8 cellular contexts compared by ENCODE assay signal in genomic region chr11:5690216-5690615, GRCh38. TPM values are rescaled to one million over a fixed set of nuclear protein-coding genes. Genes with fewer than 3 reads are reported as not detected.
DNase-seq lines count a peak whose midpoint lies in the region; ATAC-seq and TF ChIP-seq lines count a peak whose summit lies in the region.

No MANE protein-coding gene starts in this region.

- no peak overlapping the region for H4K8ac ChIP-seq in neuronal stem cell (ENCODE audit: low read depth, low read length)

- H3K27ac ChIP-seq in CD4-positive, alpha-beta memory T cell (ENCODE audit: low read depth, low read length), result peak overlapping the region; percentile 82
- peak overlapping the region; percentile 76 for H3K27ac ChIP-seq in OCI-LY3 (ENCODE audit: low read length)
- H3K27ac ChIP-seq in neuronal stem cell (replicated peaks; ENCODE audit: low read length), result peak overlapping the region; percentile 23

- no peak for TF ChIP-seq CTCF in OCI-LY3 (IDR thresholded peaks at IDR 0.05; ENCODE audit: low read depth, low read length)

- H3K4me1 ChIP-seq in CD4-positive, alpha-beta memory T cell (ENCODE audit: insufficient read depth, low read length), result peaks cover 54% of the 10 kb centered on the region
- peaks cover 34% of the 10 kb centered on the region for H3K4me1 ChIP-seq in OCI-LY3 (ENCODE audit: low read length)
- peaks cover 0 to 8% of the 10 kb centered on the region in 2 donors for H3K4me1 ChIP-seq in neuronal stem cell (ENCODE audit: control insufficient read depth in 2 of 2, insufficient read depth in 1 of 2, low read depth in 1 of 2, low read length in 2 of 2)

- peaks cover 8% of the 10 kb centered on the region for H3K36me3 ChIP-seq in CD4-positive, alpha-beta memory T cell (ENCODE audit: insufficient read depth, low read length)
- peaks cover 5% of the 10 kb centered on the region for H3K36me3 ChIP-seq in OCI-LY3 (replicated peaks; ENCODE audit: low read depth, low read length)
- no peaks in the 10 kb centered on the region for H3K36me3 ChIP-seq in neuronal stem cell (replicated peaks in 1 of 2; ENCODE audit: control insufficient read depth in 2 of 2, insufficient read depth in 2 of 2, low read length in 2 of 2)

- no peak overlapping the region for H2BK15ac ChIP-seq in neuronal stem cell (ENCODE audit: low read length)

- H2BK12ac ChIP-seq in neuronal stem cell (ENCODE audit: low read length), result no peak overlapping the region

- no peaks in the 10 kb centered on the region for H3K27me3 Mint-ChIP-seq in CD4-positive, alpha-beta memory T cell

- DNase-seq in CD4-positive, alpha-beta memory T cell, result no peak
- DNase-seq in erythroblast (lab: John Stamatoyannopoulos, UW), result peak; percentile 73 to 81
- DNase-seq in neuronal stem cell (ENCODE audit: low spot score), result no peak
- DNase-seq in HK-2 (ENCODE audit: unreplicated experiment), result no peak
- DNase-seq in T1000 (lab: John Stamatoyannopoulos, UW), result no peak

- POLR2A ChIA-PET in CD4-positive, alpha-beta memory T cell (lab: Charles Lee; ENCODE audit: partially characterized antibody), result interaction anchor here (0.6 to 3.1 kb wide), 8 partner anchors 8 to 1043 kb away, joined by 3 to 25 read pairs (median 4); partner anchors contain the start of genes SMPD1 and TRIM34

- WGBS in neuronal stem cell (ENCODE audit: extremely low coverage in 2 of 2, insufficient read length in 2 of 2, insufficient replicate concordance in 1 of 2), 2 donors, result no CpG with 5 or more reads among the region's 5 CpGs

- H2AFZ ChIP-seq in OCI-LY3 (ENCODE audit: low read depth, low read length) (peak overlapping the region; percentile 48; the same call in 1 of the 2 replicates), neuronal stem cell (ENCODE audit: low read length) (peak overlapping the region; percentile 86)

- H2BK120ac ChIP-seq in neuronal stem cell (ENCODE audit: low read depth, low read length), result no peak overlapping the region

- no peaks in the 10 kb centered on the region for H3K9me3 Mint-ChIP-seq in CD4-positive, alpha-beta memory T cell

- H2AK5ac ChIP-seq in neuronal stem cell (ENCODE audit: low read depth, low read length), result no peak overlapping the region

- H3K27ac Mint-ChIP-seq in CD4-positive, alpha-beta memory T cell, result peak overlapping the region; percentile 93 to 97 (median 95)

- CTCF ChIA-PET in CD4-positive, alpha-beta memory T cell (lab: Charles Lee; ENCODE audit: partially characterized antibody), result interaction anchor here (1.1 to 3.8 kb wide), 5 partner anchors 11 to 115 kb away, joined by 4 to 21 read pairs (median 5); no protein-coding TSS in a partner anchor

- peaks cover 19 to 38% of the 10 kb centered on the region in 2 donors for H3K36me3 Mint-ChIP-seq in CD4-positive, alpha-beta memory T cell

- ATAC-seq in HG03159 (IDR thresholded peaks at IDR 0.05; ENCODE audit: unreplicated experiment) (no peak), HG02970 (IDR thresholded peaks at IDR 0.05; ENCODE audit: low FRiP score, unreplicated experiment) (no peak)

- H3K9me3 ChIP-seq in CD4-positive, alpha-beta memory T cell (ENCODE audit: control insufficient read depth in 1 of 2, low read length in 2 of 2), result no peaks in the 10 kb centered on the region
- H3K9me3 ChIP-seq in OCI-LY3 (ENCODE audit: insufficient read depth, low read length) (no peaks in the 10 kb centered on the region), neuronal stem cell (replicated peaks in 1 of 2; ENCODE audit: control insufficient read depth in 2 of 2, insufficient read depth in 1 of 2, low read depth in 1 of 2, low read length in 2 of 2) (peaks cover 2 to 5% of the 10 kb centered on the region in 2 donors)

- peak; percentile 43 for TF ChIP-seq POLR2A in erythroblast (IDR thresholded peaks at IDR 0.05; ENCODE audit: low read length)

- intact Hi-C loops in CD4-positive, alpha-beta memory T cell (cut with micrococcal nuclease), result no loop called here

- H3K79me1 ChIP-seq in neuronal stem cell (ENCODE audit: low read depth, low read length), result no peaks in the 10 kb centered on the region

- peak overlapping the region; percentile 53 to 85 for H3K4me3 ChIP-seq in CD4-positive, alpha-beta memory T cell (ENCODE audit: low read length in 2 of 2)
- H3K4me3 ChIP-seq in OCI-LY3 (ENCODE audit: low read length), result peak overlapping the region; percentile 76
- H3K4me3 ChIP-seq in neuronal stem cell (ENCODE audit: low read length in 2 of 2), result peak overlapping the region in 1 of 2 donors; percentile 29

- peaks cover 39 to 72% (median 51%) of the 10 kb centered on the region in 4 donors for H3K4me1 Mint-ChIP-seq in CD4-positive, alpha-beta memory T cell

- H3K4me2 ChIP-seq in OCI-LY3 (ENCODE audit: low read length) (peak overlapping the region; percentile 95), neuronal stem cell (ENCODE audit: insufficient read depth, low read length, poor library complexity, severe bottlenecking) (no peak overlapping the region)

- H3K23ac ChIP-seq in neuronal stem cell (ENCODE audit: low read depth, low read length, poor library complexity), result no peak overlapping the region

- no peak overlapping the region for H3K4ac ChIP-seq in neuronal stem cell (ENCODE audit: low read length)

- no peaks in the 10 kb centered on the region for H3K27me3 ChIP-seq in CD4-positive, alpha-beta memory T cell (ENCODE audit: insufficient read depth, low read length)
- H3K27me3 ChIP-seq in OCI-LY3 (ENCODE audit: low read depth, low read length), result no peaks in the 10 kb centered on the region
- no peaks in the 10 kb centered on the region for H3K27me3 ChIP-seq in neuronal stem cell (ENCODE audit: control insufficient read depth in 3 of 3, insufficient read depth in 3 of 3, low read depth in 1 of 3, low read length in 3 of 3)

- H2BK5ac ChIP-seq in neuronal stem cell (ENCODE audit: low read length), result no peak overlapping the region

- no peak overlapping the region for H3K14ac ChIP-seq in neuronal stem cell (ENCODE audit: low read length)

- peak overlapping the region; percentile 90 to 97 (median 95) for H3K4me3 Mint-ChIP-seq in CD4-positive, alpha-beta memory T cell

- no peaks in the 10 kb centered on the region for H4K20me1 ChIP-seq in OCI-LY3 (ENCODE audit: insufficient read depth, low read length)

- H3K79me2 ChIP-seq in OCI-LY3 (ENCODE audit: low read length), result peaks cover 28% of the 10 kb centered on the region

- H4K91ac ChIP-seq in neuronal stem cell (ENCODE audit: low read depth, low read length, poor library complexity), result no peak overlapping the region

- H3K9ac ChIP-seq in OCI-LY3 (ENCODE audit: low read length) (peak overlapping the region; percentile 78), neuronal stem cell (ENCODE audit: low read depth, low read length, poor library complexity) (no peak overlapping the region)

- H3K18ac ChIP-seq in neuronal stem cell (ENCODE audit: low read length), result no peak overlapping the region

RNA-seq across cellular contexts. Expression of gene TRIM22, which starts 0.6 kb away (rescaled TPM):
- total RNA-seq in CD4-positive, alpha-beta memory T cell, result 100 to 1,000 TPM; 349 to 353 TPM
- polyA plus RNA-seq in CD4-positive, alpha-beta memory T cell, result 100 to 1,000 TPM; 187 to 190 TPM
- 2.0 TPM for polyA plus RNA-seq in neuronal stem cell (2013, experiment 1 of 2)
- polyA plus RNA-seq in neuronal stem cell (2013, experiment 2 of 2), result 2.0 TPM

RNA-seq across cellular contexts. Expression of gene TRIM5, which starts 5.3 kb away (rescaled TPM):
- 10 to 100 TPM; 33.9 to 35.5 TPM for total RNA-seq in CD4-positive, alpha-beta memory T cell
- polyA plus RNA-seq in CD4-positive, alpha-beta memory T cell, result 1 to 10 TPM; 9.1 to 9.5 TPM
- polyA plus RNA-seq in neuronal stem cell (2013, experiment 1 of 2), result 25.2 TPM
- polyA plus RNA-seq in neuronal stem cell (2013, experiment 2 of 2), result 25.9 TPM

RNA-seq across cellular contexts. Expression of gene OR56B1, which starts 46.0 kb away (rescaled TPM):
- total RNA-seq in CD4-positive, alpha-beta memory T cell, result under 1 TPM; 0.44 to 0.61 TPM
- polyA plus RNA-seq in CD4-positive, alpha-beta memory T cell, result under 1 TPM in 1 of 2 donors, not detected in 1; 0.20 TPM
- not detected for polyA plus RNA-seq in neuronal stem cell (2013, experiment 1 of 2)
- 0.01 TPM for polyA plus RNA-seq in neuronal stem cell (2013, experiment 2 of 2)

Comparison
In these comparisons a context has a peak if more than half of its experiments do, and no peak if none do; other contexts are left out.
1. DNase-seq: peak in erythroblast (2 of 2); none in CD4-positive, alpha-beta memory T cell (0 of 5), neuronal stem cell (single experiment), HK-2 (single experiment) and T1000 (single experiment).
2. H3K27ac ChIP-seq: peak in every context shown above with its lines; median percentile 82 in CD4-positive, alpha-beta memory T cell; 76 in OCI-LY3; 23 in neuronal stem cell.